Comparison of ENCODE assay signal across 9 cellular contexts in genomic region chr3:195669315-195669714, GRCh38. TPM values are rescaled to one million over a fixed set of nuclear protein-coding genes. Genes with fewer than 3 reads are reported as not detected.
DNase-seq lines count a peak whose midpoint lies in the region; ATAC-seq and TF ChIP-seq lines count a peak whose summit lies in the region.
"Not testable (repeated sequence)": the region's sequence is repeated elsewhere in the genome, so short reads cannot be mapped to it uniquely, and the experiment has no call there.
"Had no signal": no experiment of that assay in that cellular context is flagged by ENCODE, and none has a peak within 500 bp of the region (broad histone marks: within the 10 kb centered on the region; RNA-seq: fewer than 3 reads in every experiment).

No MANE protein-coding gene starts in this region.

- peak overlapping the region; percentile 42; the same call in 1 of the 2 replicates for H3K27ac Mint-ChIP-seq in HFFc6
- not testable (repeated sequence) for H3K27ac Mint-ChIP-seq in activated CD8-positive, alpha-beta T cell treated with anti-CD3 and anti-CD28 coated beads, Interleukin-2, amount 10 ng/mL, durations not matched to agents 7 days and 5 days
- H3K27ac Mint-ChIP-seq in activated T-helper 1 cell treated with anti-CD3 and anti-CD28 coated beads, Interleukin-12 subunit alpha, Interleukin-12 subunit beta, Interleukin-2, Interleukin-4 antibody, amounts not matched to agents 30 ng/mL and 10 ng/mL and 1 ng/mL, durations not matched to agents 14 hours and 24 hours and 36 hours: peak overlapping the region; percentile 90
- H3K27ac Mint-ChIP-seq in activated naive CD8-positive, alpha-beta T cell treated with anti-CD3 and anti-CD28 coated beads, Interleukin-2, amount 50 U/mL, for 24 hours: peak overlapping the region; percentile 49
- H3K27ac Mint-ChIP-seq in stimulated activated effector memory CD8-positive, alpha-beta T cell treated with anti-CD3 and anti-CD28 coated beads, Interleukin-12 subunit alpha, Interleukin-12 subunit beta, amount 100 ng/mL, for 72 hours: peak overlapping the region; percentile 52

- CTCF ChIA-PET in activated CD8-positive, alpha-beta T cell treated with anti-CD3 and anti-CD28 coated beads, Interleukin-2, amount 10 ng/mL, durations not matched to agents 7 days and 5 days (lab: Charles Lee): not testable (repeated sequence)

- DNase-seq in HFFc6; activated CD8-positive, alpha-beta T cell treated with anti-CD3 and anti-CD28 coated beads, Interleukin-2, amount 10 ng/mL, durations not matched to agents 7 days and 5 days; activated naive CD8-positive, alpha-beta T cell treated with anti-CD3 and anti-CD28 coated beads, Interleukin-2, amount 50 U/mL, for 24 hours: not testable (repeated sequence)
- peak; percentile 28 for DNase-seq in activated T-helper 1 cell treated with anti-CD3 and anti-CD28 coated beads, Interleukin-12 subunit alpha, Interleukin-12 subunit beta, Interleukin-2, Interleukin-4 antibody, amounts not matched to agents 30 ng/mL and 10 ng/mL and 1 ng/mL, durations not matched to agents 14 hours and 24 hours and 36 hours (ENCODE audit: low spot score)
- peak; percentile 70 for DNase-seq in cardiac septum (ENCODE audit: low spot score)
- DNase-seq in stimulated activated CD4-positive, alpha-beta T cell treated with anti-CD3 and anti-CD28 coated beads, Interleukin-15, amount 100 ng/mL, for 24 hours: peak; percentile 49
- DNase-seq in stimulated activated effector memory CD8-positive, alpha-beta T cell treated with anti-CD3 and anti-CD28 coated beads, Interleukin-12 subunit alpha, Interleukin-12 subunit beta, amount 100 ng/mL, for 72 hours (ENCODE audit: low spot score in 2 of 2): peak in 1 of 2 donors; percentile 84

- not testable (repeated sequence) for H3K4me1 Mint-ChIP-seq in HFFc6 (ENCODE audit: low read depth); activated CD8-positive, alpha-beta T cell treated with anti-CD3 and anti-CD28 coated beads, Interleukin-2, amount 10 ng/mL, durations not matched to agents 7 days and 5 days (ENCODE audit: low read depth); activated T-helper 1 cell treated with anti-CD3 and anti-CD28 coated beads, Interleukin-12 subunit alpha, Interleukin-12 subunit beta, Interleukin-2, Interleukin-4 antibody, amounts not matched to agents 30 ng/mL and 10 ng/mL and 1 ng/mL, durations not matched to agents 14 hours and 24 hours and 36 hours (ENCODE audit: low read depth); activated naive CD8-positive, alpha-beta T cell treated with anti-CD3 and anti-CD28 coated beads, Interleukin-2, amount 50 U/mL, for 24 hours
- peaks cover 12% of the 10 kb centered on the region for H3K4me1 Mint-ChIP-seq in stimulated activated effector memory CD8-positive, alpha-beta T cell treated with anti-CD3 and anti-CD28 coated beads, Interleukin-12 subunit alpha, Interleukin-12 subunit beta, amount 100 ng/mL, for 72 hours

- H3K4me3 Mint-ChIP-seq in HFFc6; activated CD8-positive, alpha-beta T cell treated with anti-CD3 and anti-CD28 coated beads, Interleukin-2, amount 10 ng/mL, durations not matched to agents 7 days and 5 days; activated T-helper 1 cell treated with anti-CD3 and anti-CD28 coated beads, Interleukin-12 subunit alpha, Interleukin-12 subunit beta, Interleukin-2, Interleukin-4 antibody, amounts not matched to agents 30 ng/mL and 10 ng/mL and 1 ng/mL, durations not matched to agents 14 hours and 24 hours and 36 hours; activated naive CD8-positive, alpha-beta T cell treated with anti-CD3 and anti-CD28 coated beads, Interleukin-2, amount 50 U/mL, for 24 hours; stimulated activated effector memory CD8-positive, alpha-beta T cell treated with anti-CD3 and anti-CD28 coated beads, Interleukin-12 subunit alpha, Interleukin-12 subunit beta, amount 100 ng/mL, for 72 hours: not testable (repeated sequence)

- POLR2A ChIA-PET in activated CD8-positive, alpha-beta T cell treated with anti-CD3 and anti-CD28 coated beads, Interleukin-2, amount 10 ng/mL, durations not matched to agents 7 days and 5 days (lab: Charles Lee): not testable (repeated sequence)

- not testable (repeated sequence) for TF ChIP-seq CTCF in HFFc6 (IDR thresholded peaks at IDR 0.05)

- intact Hi-C loops in activated T-helper 1 cell treated with anti-CD3 and anti-CD28 coated beads, Interleukin-12 subunit alpha, Interleukin-12 subunit beta, Interleukin-2, Interleukin-4 antibody, amounts not matched to agents 30 ng/mL and 10 ng/mL and 1 ng/mL, durations not matched to agents 14 hours and 24 hours and 36 hours (cut with micrococcal nuclease); cardiac septum (cut with DNase I): not testable (repeated sequence)

- H3K27me3 Mint-ChIP-seq in HFFc6 (ENCODE audit: insufficient read depth); activated CD8-positive, alpha-beta T cell treated with anti-CD3 and anti-CD28 coated beads, Interleukin-2, amount 10 ng/mL, durations not matched to agents 7 days and 5 days (ENCODE audit: low read depth); activated T-helper 1 cell treated with anti-CD3 and anti-CD28 coated beads, Interleukin-12 subunit alpha, Interleukin-12 subunit beta, Interleukin-2, Interleukin-4 antibody, amounts not matched to agents 30 ng/mL and 10 ng/mL and 1 ng/mL, durations not matched to agents 14 hours and 24 hours and 36 hours (ENCODE audit: insufficient read depth); activated naive CD8-positive, alpha-beta T cell treated with anti-CD3 and anti-CD28 coated beads, Interleukin-2, amount 50 U/mL, for 24 hours: not testable (repeated sequence)

- not testable (repeated sequence) for H3K9me3 Mint-ChIP-seq in HFFc6; activated CD8-positive, alpha-beta T cell treated with anti-CD3 and anti-CD28 coated beads, Interleukin-2, amount 10 ng/mL, durations not matched to agents 7 days and 5 days (ENCODE audit: insufficient read depth); activated T-helper 1 cell treated with anti-CD3 and anti-CD28 coated beads, Interleukin-12 subunit alpha, Interleukin-12 subunit beta, Interleukin-2, Interleukin-4 antibody, amounts not matched to agents 30 ng/mL and 10 ng/mL and 1 ng/mL, durations not matched to agents 14 hours and 24 hours and 36 hours; activated naive CD8-positive, alpha-beta T cell treated with anti-CD3 and anti-CD28 coated beads, Interleukin-2, amount 50 U/mL, for 24 hours; stimulated activated effector memory CD8-positive, alpha-beta T cell treated with anti-CD3 and anti-CD28 coated beads, Interleukin-12 subunit alpha, Interleukin-12 subunit beta, amount 100 ng/mL, for 72 hours

- peak; percentile 78 to 89 for ATAC-seq in activated CD4-positive, CD25-positive, alpha-beta regulatory T cell treated with anti-CD3 and anti-CD28 coated beads, Interleukin-2, amount 50 U/mL, for 24 hours
- ATAC-seq in activated CD8-positive, alpha-beta T cell treated with anti-CD3 and anti-CD28 coated beads, Interleukin-2, amount 10 ng/mL, durations not matched to agents 7 days and 5 days: peak; percentile 38
- peak; percentile 93 for ATAC-seq in activated naive CD8-positive, alpha-beta T cell treated with anti-CD3 and anti-CD28 coated beads, Interleukin-2, amount 50 U/mL, for 24 hours
- ATAC-seq in stimulated activated effector memory CD8-positive, alpha-beta T cell treated with anti-CD3 and anti-CD28 coated beads, Interleukin-12 subunit alpha, Interleukin-12 subunit beta, amount 100 ng/mL, for 72 hours: peak; percentile 97

- H3K36me3 Mint-ChIP-seq in HFFc6 (ENCODE audit: low read depth): not testable (repeated sequence)
- H3K36me3 Mint-ChIP-seq in activated CD8-positive, alpha-beta T cell treated with anti-CD3 and anti-CD28 coated beads, Interleukin-2, amount 10 ng/mL, durations not matched to agents 7 days and 5 days (ENCODE audit: low read depth): peaks cover 30% of the 10 kb centered on the region
- H3K36me3 Mint-ChIP-seq in activated T-helper 1 cell treated with anti-CD3 and anti-CD28 coated beads, Interleukin-12 subunit alpha, Interleukin-12 subunit beta, Interleukin-2, Interleukin-4 antibody, amounts not matched to agents 30 ng/mL and 10 ng/mL and 1 ng/mL, durations not matched to agents 14 hours and 24 hours and 36 hours (ENCODE audit: low read depth): peaks cover 26% of the 10 kb centered on the region
- peaks cover 17% of the 10 kb centered on the region for H3K36me3 Mint-ChIP-seq in activated naive CD8-positive, alpha-beta T cell treated with anti-CD3 and anti-CD28 coated beads, Interleukin-2, amount 50 U/mL, for 24 hours (ENCODE audit: low read depth)
- H3K36me3 Mint-ChIP-seq in stimulated activated effector memory CD8-positive, alpha-beta T cell treated with anti-CD3 and anti-CD28 coated beads, Interleukin-12 subunit alpha, Interleukin-12 subunit beta, amount 100 ng/mL, for 72 hours: peaks cover 94% of the 10 kb centered on the region

RNA-seq across cellular contexts. Expression of gene MUC20, which starts 51.5 kb away (rescaled TPM):
- under 1 TPM in 3 of 6 experiments, not detected in 3; 0.11 to 0.17 (median 0.14) TPM for total RNA-seq in HFFc6 (2021; fragmentation: NEBNext Ultra II Directional; extraction: Animal tissue kit (Norgen Biotek cat#: 25700))
- total RNA-seq in activated CD8-positive, alpha-beta T cell treated with anti-CD3 and anti-CD28 coated beads, Interleukin-2, amount 10 ng/mL, durations not matched to agents 7 days and 5 days: 1 to 10 TPM in 1 of 2 experiments, under 1 TPM in 1; 0.53 to 1.7 TPM
- 5.0 and 6.6 TPM in 2 replicates for total RNA-seq in activated T-helper 1 cell treated with anti-CD3 and anti-CD28 coated beads, Interleukin-12 subunit alpha, Interleukin-12 subunit beta, Interleukin-2, Interleukin-4 antibody, amounts not matched to agents 30 ng/mL and 10 ng/mL and 1 ng/mL, durations not matched to agents 14 hours and 24 hours and 36 hours
- total RNA-seq in cardiac septum: 6.5 TPM
- total RNA-seq: H9 had no signal

Comparison
In these comparisons a context has a peak if more than half of its experiments do, and no peak if none do; other contexts are left out.
1. ATAC-seq: peak in every context shown above with its lines; median percentile 97 in stimulated activated effector memory CD8-positive, alpha-beta T cell treated with anti-CD3 and anti-CD28 coated beads, Interleukin-12 subunit alpha, Interleukin-12 subunit beta, amount 100 ng/mL, for 72 hours; 93 in activated naive CD8-positive, alpha-beta T cell treated with anti-CD3 and anti-CD28 coated beads, Interleukin-2, amount 50 U/mL, for 24 hours; 84 in activated CD4-positive, CD25-positive, alpha-beta regulatory T cell treated with anti-CD3 and anti-CD28 coated beads, Interleukin-2, amount 50 U/mL, for 24 hours; 38 in activated CD8-positive, alpha-beta T cell treated with anti-CD3 and anti-CD28 coated beads, Interleukin-2, amount 10 ng/mL, durations not matched to agents 7 days and 5 days.